In the genomic region with DNA sequence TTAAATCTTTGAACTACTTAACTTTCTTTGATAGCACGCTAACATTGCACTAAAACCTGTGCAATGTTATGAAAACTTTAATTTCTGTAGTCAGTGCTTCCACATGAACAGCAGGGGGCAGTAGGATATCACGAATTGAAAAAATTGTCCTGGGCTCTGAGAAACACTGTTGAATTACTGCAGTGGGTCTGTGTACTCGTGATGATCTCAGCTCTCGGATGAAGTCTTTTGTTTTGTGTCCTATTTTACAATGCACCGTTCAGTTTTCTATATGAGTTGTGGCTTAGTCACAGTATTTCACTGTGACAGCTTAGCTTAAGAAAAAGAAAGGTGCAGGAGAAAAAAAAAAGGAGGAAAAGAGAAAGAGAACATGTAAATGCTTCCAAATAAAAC, we compare ENCODE assay signal across 1 cellular context.
TF ChIP-seq lines count a peak whose summit lies in the region.

No MANE protein-coding gene starts in this region.

TF ChIP-seq in SK-N-SH, 30 proteins besides CTCF, POLR2A, EP300 and RAD21 (continued from another document):
- TF ChIP-seq, protein P1, sequence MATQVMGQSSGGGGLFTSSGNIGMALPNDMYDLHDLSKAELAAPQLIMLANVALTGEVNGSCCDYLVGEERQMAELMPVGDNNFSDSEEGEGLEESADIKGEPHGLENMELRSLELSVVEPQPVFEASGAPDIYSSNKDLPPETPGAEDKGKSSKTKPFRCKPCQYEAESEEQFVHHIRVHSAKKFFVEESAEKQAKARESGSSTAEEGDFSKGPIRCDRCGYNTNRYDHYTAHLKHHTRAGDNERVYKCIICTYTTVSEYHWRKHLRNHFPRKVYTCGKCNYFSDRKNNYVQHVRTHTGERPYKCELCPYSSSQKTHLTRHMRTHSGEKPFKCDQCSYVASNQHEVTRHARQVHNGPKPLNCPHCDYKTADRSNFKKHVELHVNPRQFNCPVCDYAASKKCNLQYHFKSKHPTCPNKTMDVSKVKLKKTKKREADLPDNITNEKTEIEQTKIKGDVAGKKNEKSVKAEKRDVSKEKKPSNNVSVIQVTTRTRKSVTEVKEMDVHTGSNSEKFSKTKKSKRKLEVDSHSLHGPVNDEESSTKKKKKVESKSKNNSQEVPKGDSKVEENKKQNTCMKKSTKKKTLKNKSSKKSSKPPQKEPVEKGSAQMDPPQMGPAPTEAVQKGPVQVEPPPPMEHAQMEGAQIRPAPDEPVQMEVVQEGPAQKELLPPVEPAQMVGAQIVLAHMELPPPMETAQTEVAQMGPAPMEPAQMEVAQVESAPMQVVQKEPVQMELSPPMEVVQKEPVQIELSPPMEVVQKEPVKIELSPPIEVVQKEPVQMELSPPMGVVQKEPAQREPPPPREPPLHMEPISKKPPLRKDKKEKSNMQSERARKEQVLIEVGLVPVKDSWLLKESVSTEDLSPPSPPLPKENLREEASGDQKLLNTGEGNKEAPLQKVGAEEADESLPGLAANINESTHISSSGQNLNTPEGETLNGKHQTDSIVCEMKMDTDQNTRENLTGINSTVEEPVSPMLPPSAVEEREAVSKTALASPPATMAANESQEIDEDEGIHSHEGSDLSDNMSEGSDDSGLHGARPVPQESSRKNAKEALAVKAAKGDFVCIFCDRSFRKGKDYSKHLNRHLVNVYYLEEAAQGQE (IDR thresholded peaks at IDR 0.05; ENCODE audit: low read depth, low read length) = no peak
- TF ChIP-seq, protein P2, sequence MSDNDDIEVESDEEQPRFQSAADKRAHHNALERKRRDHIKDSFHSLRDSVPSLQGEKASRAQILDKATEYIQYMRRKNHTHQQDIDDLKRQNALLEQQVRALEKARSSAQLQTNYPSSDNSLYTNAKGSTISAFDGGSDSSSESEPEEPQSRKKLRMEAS (IDR thresholded peaks at IDR 0.05; ENCODE audit: low read depth) = no peak
- TF ChIP-seq EZH2phosphoT487 (IDR thresholded peaks at IDR 0.05; ENCODE audit: borderline replicate concordance, low read depth) (no peak), FOXJ3 (CRISPR knock-in tag; IDR thresholded peaks at IDR 0.05) (no peak), RFX5 (IDR thresholded peaks at IDR 0.05; ENCODE audit: low read length) (no peak)
